ENCODE assay signal across 20 cellular contexts in the genomic region with DNA sequence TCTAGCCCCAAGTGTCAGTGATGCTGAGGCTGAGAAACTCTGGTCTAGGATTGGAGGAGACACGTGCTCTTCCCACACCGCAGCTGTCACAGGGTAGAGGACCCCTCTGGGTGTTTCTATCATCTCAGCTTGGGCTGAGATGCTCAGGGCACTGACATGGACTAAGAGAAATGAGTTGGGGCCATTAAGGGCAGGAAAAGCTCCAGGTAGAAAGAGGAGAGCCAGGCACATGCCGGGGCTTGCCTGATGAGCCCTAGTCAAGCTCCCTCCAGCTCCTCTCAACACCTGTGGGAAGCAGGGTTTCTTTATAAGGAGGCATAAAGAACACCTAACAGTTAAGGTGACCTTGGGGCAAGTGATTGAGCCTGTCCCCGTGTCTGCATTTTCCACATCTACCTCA. TPM values are rescaled to one million over a fixed set of nuclear protein-coding genes. Genes with fewer than 3 reads are reported as not detected.
DNase-seq lines count a peak whose midpoint lies in the region; ATAC-seq, FAIRE-seq and TF ChIP-seq lines count a peak whose summit lies in the region.
"Had no signal": no experiment of that assay in that cellular context is flagged by ENCODE, and none has a peak within 500 bp of the region (broad histone marks: within the 10 kb centered on the region; RNA-seq: fewer than 3 reads in every experiment).

No MANE protein-coding gene starts in this region.

- no peaks in the 10 kb centered on the region for H3K27me3 ChIP-seq in breast epithelium
- H3K27me3 ChIP-seq in keratinocyte (ENCODE audit: control insufficient read depth, extremely low read depth, insufficient read depth, low read length) = peaks cover 3% of the 10 kb centered on the region
- H3K27me3 ChIP-seq: Peyer's patch had no signal

- no peaks in the 10 kb centered on the region for H3K27me3 Mint-ChIP-seq in type B pancreatic cell
- peaks cover 24% of the 10 kb centered on the region for H3K27me3 Mint-ChIP-seq in activated T-cell treated with anti-CD3 and anti-CD28 coated beads, Interleukin-2, amount 50 U/mL, for 4 hours (ENCODE audit: low read depth)

- H3K9ac ChIP-seq in keratinocyte (ENCODE audit: control insufficient read depth, extremely low read depth, insufficient read depth, low read length) = no peak overlapping the region
- H3K9ac ChIP-seq: SK-N-SH had no signal

- FAIRE-seq in keratinocyte (lab: Jason Lieb, UNC) = peak; percentile 97
- FAIRE-seq: H54 had no signal

- intact Hi-C loops in breast epithelium (cut with DNase I; ENCODE audit: low total_unique reads) = no loop called here

- H3K4me3 ChIP-seq in breast epithelium = no peak overlapping the region
- no peak overlapping the region for H3K4me3 ChIP-seq in keratinocyte (ENCODE audit: control insufficient read depth in 2 of 3, extremely low read depth in 1 of 3, insufficient read depth in 2 of 3, low read depth in 1 of 3, low read length in 3 of 3)
- H3K4me3 ChIP-seq: Peyer's patch had no signal

- H3K9me1 ChIP-seq in keratinocyte (ENCODE audit: control insufficient read depth, extremely low read depth, insufficient read depth, low read length) = peaks cover 2% of the 10 kb centered on the region

- no peaks in the 10 kb centered on the region for H3K36me3 Mint-ChIP-seq in type B pancreatic cell
- H3K36me3 Mint-ChIP-seq in activated T-cell treated with anti-CD3 and anti-CD28 coated beads, Interleukin-2, amount 50 U/mL, for 4 hours (ENCODE audit: insufficient read depth) = no peaks in the 10 kb centered on the region
- H3K36me3 Mint-ChIP-seq: CD14-positive monocyte had no signal

- TF ChIP-seq POLR2A in breast epithelium (IDR thresholded peaks at IDR 0.05) = no peak

- peak overlapping the region; percentile 6 to 42 for H3K27ac ChIP-seq in breast epithelium
- H3K27ac ChIP-seq in keratinocyte (ENCODE audit: control insufficient read depth, insufficient read depth, low read length) = no peak overlapping the region
- H3K27ac ChIP-seq: Peyer's patch had no signal

- DNase-seq in NCI-H524 treated with DMSO at 0.1 percent for 48 hours (lab: John Stamatoyannopoulos, UW) (peak; percentile 23), breast epithelium (ENCODE audit: low spot score in 2 of 2) (no peak), keratinocyte (ENCODE audit: low read depth, low spot score) (peak; percentile 23), type B pancreatic cell (ENCODE audit: extremely low spot score, unreplicated experiment) (no peak), NCI-H1417 (lab: John Stamatoyannopoulos, UW) (no peak)
- no peak for DNase-seq in activated T-cell treated with anti-CD3 and anti-CD28 coated beads, Interleukin-2, amount 50 U/mL, for 4 hours
- DNase-seq: HFFc6, IMR-90, Karpas-422, MM.1S, NCI-H1092 treated with DMSO at 0.1 percent for 48 hours, NCI-H187, NCI-H446 treated with DMSO at 0.1 percent for 48 hours, Peyer's patch, SHP77, SK-N-SH had no signal

- H3K36me3 ChIP-seq in breast epithelium (no peaks in the 10 kb centered on the region), keratinocyte (ENCODE audit: control insufficient read depth in 2 of 2, extremely low read depth in 1 of 2, insufficient read depth in 2 of 2, low read length in 2 of 2) (no peaks in the 10 kb centered on the region)
- H3K36me3 ChIP-seq: Peyer's patch had no signal

- H2AFZ ChIP-seq in keratinocyte (ENCODE audit: control insufficient read depth, low read length) = peak overlapping the region; percentile 38

- H3K4me1 ChIP-seq in breast epithelium (peaks cover 3 to 11% of the 10 kb centered on the region in 2 donors), keratinocyte (ENCODE audit: control insufficient read depth, extremely low read depth, insufficient read depth, low read length) (peaks cover 37% of the 10 kb centered on the region)
- H3K4me1 ChIP-seq: Peyer's patch had no signal

- peaks cover 65% of the 10 kb centered on the region for H3K4me1 Mint-ChIP-seq in type B pancreatic cell (ENCODE audit: unreplicated experiment)
- no peaks in the 10 kb centered on the region for H3K4me1 Mint-ChIP-seq in activated T-cell treated with anti-CD3 and anti-CD28 coated beads, Interleukin-2, amount 50 U/mL, for 4 hours (ENCODE audit: low read depth)

- no peak for ATAC-seq in HG03565 (IDR thresholded peaks at IDR 0.05; ENCODE audit: unreplicated experiment)
- no peak for ATAC-seq in activated T-cell treated with anti-CD3 and anti-CD28 coated beads, Interleukin-2, amount 50 U/mL, for 4 hours

- H3K4me3 Mint-ChIP-seq in type B pancreatic cell = peak overlapping the region; percentile 18
- no peak overlapping the region for H3K4me3 Mint-ChIP-seq in activated T-cell treated with anti-CD3 and anti-CD28 coated beads, Interleukin-2, amount 50 U/mL, for 4 hours
- H3K4me3 Mint-ChIP-seq: HFFc6 had no signal

- TF ChIP-seq CTCF in breast epithelium (IDR thresholded peaks at IDR 0.05) = no peak
- no peak for TF ChIP-seq CTCF in keratinocyte (optimal IDR thresholded peaks at IDR 0.05 in 1 of 3, IDR thresholded peaks at IDR 0.05 in 1 of 3, conservative IDR thresholded peaks at IDR 0.05 in 1 of 3; ENCODE audit: extremely low read depth in 1 of 3, insufficient read depth in 2 of 3, low read length in 3 of 3)
- TF ChIP-seq CTCF in type B pancreatic cell (conservative IDR thresholded peaks at IDR 0.05) = no peak

- peak overlapping the region; percentile 96 for H3K27ac Mint-ChIP-seq in type B pancreatic cell
- H3K27ac Mint-ChIP-seq: CD14-positive monocyte, HFFc6 had no signal

- H3K79me2 ChIP-seq in keratinocyte (ENCODE audit: control insufficient read depth, insufficient read depth, low read length) = no peaks in the 10 kb centered on the region

- dilution Hi-C loops in keratinocyte (cut with MboI; ENCODE audit: extremely low pct_ligation_motif_present, low sequenced_read_pairs) = no loop called here

- no peaks in the 10 kb centered on the region for H4K20me1 ChIP-seq in keratinocyte (ENCODE audit: control insufficient read depth, extremely low read depth, insufficient read depth, low read length)

- H3K9me3 ChIP-seq in breast epithelium = no peaks in the 10 kb centered on the region
- no peaks in the 10 kb centered on the region for H3K9me3 ChIP-seq in keratinocyte (ENCODE audit: control insufficient read depth, low read depth, low read length)
- H3K9me3 ChIP-seq: Peyer's patch, SK-N-SH had no signal

- peak overlapping the region; percentile 42 for H3K4me2 ChIP-seq in keratinocyte (ENCODE audit: control insufficient read depth, extremely low read depth, insufficient read depth, low read depth, low read length)
- H3K4me2 ChIP-seq: SK-N-SH had no signal

- no peaks in the 10 kb centered on the region for H3K9me3 Mint-ChIP-seq in type B pancreatic cell
- no peaks in the 10 kb centered on the region for H3K9me3 Mint-ChIP-seq in activated T-cell treated with anti-CD3 and anti-CD28 coated beads, Interleukin-2, amount 50 U/mL, for 4 hours
- H3K9me3 Mint-ChIP-seq: HFFc6 had no signal

RNA-seq across cellular contexts. Expression of a gene that starts 17.3 kb away (rescaled TPM):
- total RNA-seq in breast epithelium = 1 to 10 TPM in 2 of 3 donors, under 1 TPM in 1; 0.16 to 3.5 (median 1.3) TPM
- 0.02 to 0.09 TPM (median 0.04 TPM) in 3 replicates for polyA plus RNA-seq in keratinocyte
- not detected for polyA plus RNA-seq in keratinocyte (2011; ENCODE audit: low read depth)
- polyA plus RNA-seq in keratinocyte (2011; cell fraction: cytosol; rRNA removed) = 0.02 TPM in 1 of 2 replicates, not detected in the other
- 0.17 and 0.28 TPM in 2 replicates for polyA plus RNA-seq in keratinocyte (2011; cell fraction: nucleus; rRNA removed)
- not detected in 2 replicates for polyA plus RNA-seq in keratinocyte (2012; ENCODE audit: low replicate concordance)
- polyA minus RNA-seq in keratinocyte = 0.10 TPM in 1 of 3 replicates, not detected in the others
- not detected for polyA minus RNA-seq in keratinocyte (2011; cell fraction: cytosol; rRNA and poly(A)+ RNA removed)
- 0.16 and 0.42 TPM in 2 replicates for polyA minus RNA-seq in keratinocyte (2011; cell fraction: nucleus; rRNA and poly(A)+ RNA removed)
- total RNA-seq in type B pancreatic cell (ENCODE audit: low replicate concordance) = 3.2 and 6.4 TPM in 2 replicates
- not detected for total RNA-seq in activated T-cell treated with anti-CD3 and anti-CD28 coated beads, Interleukin-2, amount 50 U/mL, for 4 hours
- total RNA-seq: HT-29 had no signal
- polyA plus RNA-seq: CD14-positive monocyte had no signal

Comparison
In these comparisons a context has a peak if more than half of its experiments do, and no peak if none do; other contexts are left out.
1. DNase-seq: peak in NCI-H524 treated with DMSO at 0.1 percent for 48 hours (single experiment) and keratinocyte (single experiment); none in breast epithelium (0 of 2), type B pancreatic cell (single experiment), NCI-H1417 (0 of 3) and activated T-cell treated with anti-CD3 and anti-CD28 coated beads, Interleukin-2, amount 50 U/mL, for 4 hours (single experiment).